1 cellular context compared by ENCODE assay signal in genomic region chr15:40073707-40074490, GRCh38.
TF ChIP-seq lines count a peak whose summit lies in the region.

No MANE protein-coding gene starts in this region.

TF ChIP-seq in K562, 482 proteins besides CTCF, POLR2A, EP300 and RAD21:
- TF ChIP-seq CEBPB (tag; IDR thresholded peaks at IDR 0.05) (peak; percentile 37; the same call in 1 of the 2 replicates), NFYB (IDR thresholded peaks at IDR 0.05; ENCODE audit: extremely low read depth, insufficient read length) (peak; percentile 36)
TF ChIP-seq in K562: peak in this region for 2; not testable (repeated sequence) for 480.
